In genomic region chr5:139389701-139390638, GRCh38 we compare ENCODE assay signal across 9 cellular contexts. TPM values are rescaled to one million over a fixed set of nuclear protein-coding genes. Genes with fewer than 3 reads are reported as not detected.
A peak's percentile ranks its signal among the peaks of the same experiment; 100 is the strongest.
DNase-seq lines count a peak whose midpoint lies in the region; ATAC-seq and TF ChIP-seq lines count a peak whose summit lies in the region.
"Had no signal": no experiment of that assay in that cellular context is flagged by ENCODE, and none has a peak within 500 bp of the region (broad histone marks: within the 10 kb centered on the region; RNA-seq: fewer than 3 reads in every experiment).

A gene with protein sequence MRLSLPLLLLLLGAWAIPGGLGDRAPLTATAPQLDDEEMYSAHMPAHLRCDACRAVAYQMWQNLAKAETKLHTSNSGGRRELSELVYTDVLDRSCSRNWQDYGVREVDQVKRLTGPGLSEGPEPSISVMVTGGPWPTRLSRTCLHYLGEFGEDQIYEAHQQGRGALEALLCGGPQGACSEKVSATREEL (minus strand): TSS chr5:139389913. CDS start chr5:139389856, 57 bp downstream.

- H3K36me3 ChIP-seq in upper lobe of right lung = no peaks in the 10 kb centered on the region
- H3K36me3 ChIP-seq: ovary had no signal

- H3K4me1 ChIP-seq in upper lobe of right lung = peaks cover 29% of the 10 kb centered on the region

- no peaks in the 10 kb centered on the region for H3K9me3 ChIP-seq in upper lobe of right lung
- H3K9me3 ChIP-seq: ovary had no signal

- ATAC-seq in GM18909 (IDR thresholded peaks at IDR 0.05; ENCODE audit: poor library complexity, unreplicated experiment) (peak; percentile 41), HG02852 (IDR thresholded peaks at IDR 0.05; ENCODE audit: unreplicated experiment) (peak; percentile 43), upper lobe of right lung (peak; percentile 7)

- intact Hi-C loops in T-helper 1 cell treated with Interleukin-12 subunit alpha and Interleukin-12 subunit beta and Interleukin-4 antibody, amounts not matched to agents 30 ng/mL and 1 ng/mL, for 36 hours (cut with micrococcal nuclease) = loop anchor here (1.0 to 5.0 kb wide), 5 partner anchors 97 to 1638 kb away; partner anchors contain the start of genes EGR1, HNRNPA0 and MATR3
- intact Hi-C loops in upper lobe of right lung (cut with DNase I) = no loop called here

- no peak within 1 kb of the TSS for H3K4me3 ChIP-seq in upper lobe of right lung
- H3K4me3 ChIP-seq: ovary had no signal

- H3K27me3 ChIP-seq in upper lobe of right lung = peaks cover 17% of the 10 kb centered on the region

- peak; percentile 9 for DNase-seq in epidermal melanocyte (ENCODE audit: insufficient read length, low spot score)
- no peak for DNase-seq in upper lobe of right lung
- no peak for DNase-seq in OCI-M1 (lab: John Stamatoyannopoulos, UW)
- no peak for DNase-seq in NCI-H2196 (lab: John Stamatoyannopoulos, UW; ENCODE audit: unreplicated experiment)
- no peak for DNase-seq in foreskin melanocyte

- TF ChIP-seq CTCF in upper lobe of right lung (IDR thresholded peaks at IDR 0.05) = no peak

- no peak within 1 kb of the TSS for H3K27ac ChIP-seq in upper lobe of right lung
- H3K27ac ChIP-seq: ovary had no signal

RNA-seq across cellular contexts. Expression of the gene that starts here (rescaled TPM):
- 83.6 and 83.7 TPM in 2 replicates for total RNA-seq in T-helper 1 cell treated with Interleukin-12 subunit alpha and Interleukin-12 subunit beta and Interleukin-4 antibody, amounts not matched to agents 30 ng/mL and 1 ng/mL, for 36 hours
- 5.2 TPM for total RNA-seq in upper lobe of right lung

Comparison
In these comparisons a context has a peak if more than half of its experiments do, and no peak if none do; other contexts are left out.
1. RNA of the gene that starts here (total RNA-seq): 83.6 to 83.7 TPM in T-helper 1 cell treated with Interleukin-12 subunit alpha and Interleukin-12 subunit beta and Interleukin-4 antibody, amounts not matched to agents 30 ng/mL and 1 ng/mL, for 36 hours; 5.2 TPM in upper lobe of right lung (single experiment); every median in the first group is over 10 times any median in the second.
2. Peak in every context shown above with its lines, with median percentiles within 50 percentile points of each other: ATAC-seq.